24 cellular contexts compared by ENCODE assay signal in the genomic region with DNA sequence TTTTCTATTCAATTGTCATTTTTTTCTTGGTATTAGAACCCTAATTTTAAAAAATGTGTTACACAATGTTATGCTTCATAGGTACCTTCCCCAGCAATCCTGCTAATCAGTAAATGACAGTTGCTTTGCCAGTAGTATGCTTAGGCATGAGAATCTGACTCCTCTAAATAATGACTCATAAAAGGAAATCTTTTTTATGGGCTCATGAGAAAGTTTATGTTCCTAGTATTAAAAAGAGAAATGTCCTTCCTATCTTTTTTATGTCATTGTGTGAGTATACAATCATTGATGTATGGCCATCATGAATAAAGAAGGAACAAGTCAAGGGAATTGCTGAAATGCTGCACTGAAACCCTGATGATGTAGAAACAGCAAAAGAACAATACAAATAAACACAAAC.
"Had no signal": no experiment of that assay in that cellular context is flagged by ENCODE, and none has a peak within 500 bp of the region (broad histone marks: within the 10 kb centered on the region; RNA-seq: fewer than 3 reads in every experiment).

No MANE protein-coding gene starts in this region.

- H3K4me3 ChIP-seq: coronary artery, dorsolateral prefrontal cortex, left lung, lower lobe of right lung, psoas muscle, right atrium auricular region, spleen, tibial nerve had no signal

- DNase-seq: activated CD4-positive, alpha-beta T cell treated with anti-CD3 and anti-CD28 coated beads, Interleukin-2, amount 10 ng/mL, durations not matched to agents 7 days and 5 days; activated CD4-positive, CD25-positive, alpha-beta regulatory T cell treated with anti-CD3 and anti-CD28 coated beads, Interleukin-2, amount 50 U/mL, for 72 hours; activated CD8-positive, alpha-beta T cell treated with anti-CD3 and anti-CD28 coated beads for 36 hours; activated gamma-delta T cell treated with Interleukin-2 at 50 U/mL for 16 hours; activated naive CD4-positive, alpha-beta T cell treated with anti-CD3 and anti-CD28 coated beads, Interleukin-2, amount 50 U/mL, for 16 hours; activated T-cell treated with anti-CD3 and anti-CD28 coated beads, Interleukin-2, amount 50 U/mL, for 4 hours; dorsolateral prefrontal cortex; effector memory CD8-positive, alpha-beta T cell; kidney glomerular epithelial cell; left lung; lower lobe of right lung; mesenchymal stem cell; naive thymus-derived CD8-positive, alpha-beta T cell; nucleus accumbens; psoas muscle; spleen; stimulated activated naive CD4-positive, alpha-beta T cell; T-helper 9 cell; WERI-Rb-1 had no signal

- ATAC-seq: activated CD8-positive, alpha-beta T cell treated with anti-CD3 and anti-CD28 coated beads for 36 hours; activated T-cell treated with anti-CD3 and anti-CD28 coated beads, Interleukin-2, amount 50 U/mL, for 4 hours; activated T-helper 17 cell treated with anti-CD3 and anti-CD28 coated beads, Interleukin-2, amount 50 U/mL, for 72 hours; effector memory CD8-positive, alpha-beta T cell; foreskin keratinocyte; left lung; lower lobe of right lung; naive thymus-derived CD8-positive, alpha-beta T cell; psoas muscle had no signal
